Comparison of ENCODE assay signal across 30 cellular contexts in the genomic region with DNA sequence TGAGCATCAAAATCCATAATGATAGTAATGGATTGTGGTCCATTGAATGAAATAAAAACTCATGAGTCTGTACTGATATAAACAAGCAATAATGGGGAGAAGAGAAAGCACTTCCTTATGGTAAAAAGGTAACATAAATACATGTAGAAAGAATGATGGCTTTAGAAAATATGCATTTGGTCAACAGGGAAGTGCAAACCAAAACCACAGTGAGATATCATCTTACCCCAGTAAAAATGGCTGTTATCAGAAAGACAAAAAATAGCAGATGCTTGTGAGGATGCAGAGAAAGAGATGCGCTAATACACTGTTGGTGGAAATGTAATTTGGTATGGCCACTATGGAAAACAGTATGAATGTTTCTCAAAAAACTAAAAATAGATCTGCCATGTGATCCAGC. TPM values are rescaled to one million over a fixed set of nuclear protein-coding genes. Genes with fewer than 3 reads are reported as not detected.
"Had no signal": no experiment of that assay in that cellular context is flagged by ENCODE, and none has a peak within 500 bp of the region (broad histone marks: within the 10 kb centered on the region; RNA-seq: fewer than 3 reads in every experiment).

No MANE protein-coding gene starts in this region.

- H3K27me3 ChIP-seq: esophagus muscularis mucosa, gastroesophageal sphincter, hepatocyte, neutrophil, suprapubic skin, transverse colon had no signal

- ATAC-seq: foreskin keratinocyte; gastroesophageal sphincter; heart left ventricle; left lobe of liver; natural killer cell treated with Interleukin-12 subunit alpha and Interleukin-12 subunit beta and Interleukin-15 and Interleukin-18, amount 100 ng/mL, for 72 hours; sciatic nerve; stimulated activated naive B cell treated with anti-CD40 and anti-IgM and Interleukin-4, amounts not matched to agents 10 μg/mL and 1 μg/mL and 100 μg/mL, for 72 hours; upper lobe of right lung had no signal

- H3K36me3 ChIP-seq: esophagus muscularis mucosa, gastroesophageal sphincter, heart left ventricle, neutrophil, suprapubic skin, transverse colon, upper lobe of right lung, uterus had no signal

- H3K9ac ChIP-seq: parathyroid adenoma had no signal

- H3K79me2 ChIP-seq: hepatocyte, parathyroid adenoma had no signal

- H3K27ac ChIP-seq: coronary artery, esophagus muscularis mucosa, foreskin keratinocyte, gastroesophageal sphincter, heart left ventricle, neutrophil, parathyroid adenoma, suprapubic skin, transverse colon, upper lobe of right lung, uterus had no signal

- H3K9me3 ChIP-seq: esophagus muscularis mucosa, gastroesophageal sphincter, heart left ventricle, neutrophil, suprapubic skin, transverse colon, upper lobe of right lung, uterus had no signal

- H3K4me1 ChIP-seq: esophagus muscularis mucosa, foreskin keratinocyte, gastroesophageal sphincter, heart left ventricle, parathyroid adenoma, suprapubic skin, transverse colon, upper lobe of right lung, uterus had no signal

- DNase-seq: dermis blood vessel endothelial cell; effector memory CD4-positive, alpha-beta T cell; foreskin keratinocyte; heart left ventricle; kidney; naive B cell; stimulated activated CD4-positive, alpha-beta T cell treated with anti-CD3 and anti-CD28 coated beads, Interleukin-2, amount 100 ng/mL, for 24 hours; stimulated activated naive B cell treated with anti-CD40 and anti-IgM and Interleukin-4, amounts not matched to agents 10 μg/mL and 1 μg/mL and 100 μg/mL, for 72 hours; transverse colon; upper lobe of right lung; uterus had no signal

- H2AFZ ChIP-seq: hepatocyte, parathyroid adenoma had no signal

- H3K4me3 ChIP-seq: coronary artery, esophagus muscularis mucosa, gastroesophageal sphincter, heart left ventricle, hepatocyte, lung, suprapubic skin, transverse colon, upper lobe of right lung, uterus had no signal

- H3K4me2 ChIP-seq: hepatocyte had no signal

RNA-seq across cellular contexts. Expression of gene MMP20, which starts 6.9 kb away (rescaled TPM):
- total RNA-seq: dermis blood vessel endothelial cell; endothelial cell of umbilical vein; epithelial cell of proximal tubule; esophagus muscularis mucosa; fibroblast of lung; foreskin keratinocyte; gastroesophageal sphincter; heart left ventricle; hepatocyte; kidney; left lobe of liver; liver; lung; natural killer cell treated with Interleukin-12 subunit alpha and Interleukin-12 subunit beta and Interleukin-15 and Interleukin-18, amount 100 ng/mL, for 72 hours; neural crest cell; osteoblast; progenitor cell of endocrine pancreas; sciatic nerve; skeletal muscle tissue; suprapubic skin; transverse colon; upper lobe of right lung; uterus had no signal
- polyA plus RNA-seq: endothelial cell of umbilical vein, fibroblast of lung, foreskin keratinocyte, heart left ventricle, hepatocyte, liver, lung had no signal
